In genomic region chr20:58625585-58625984, GRCh38 we compare ENCODE assay signal across 2 cellular contexts.
TF ChIP-seq lines count a peak whose summit lies in the region.

No MANE protein-coding gene starts in this region.

TF ChIP-seq in HCT116, 20 proteins besides CTCF, POLR2A, EP300 and RAD21:
- TF ChIP-seq CBX3 (IDR thresholded peaks at IDR 0.05; ENCODE audit: low read depth) (0 out of 2 replicates have a peak, but pooled peaks have one; percentile 13), EGR1 (IDR thresholded peaks at IDR 0.05; ENCODE audit: low read depth) (no peak)

TF ChIP-seq in H1, 55 proteins besides CTCF, POLR2A, EP300 and RAD21:
- TF ChIP-seq BRCA1 (IDR thresholded peaks at IDR 0.05; ENCODE audit: low read depth, low read length) (no peak), SP1 (IDR thresholded peaks at IDR 0.05; ENCODE audit: low read depth, low read length) (no peak), NANOG (IDR thresholded peaks at IDR 0.05; ENCODE audit: insufficient read depth, low read depth, low read length, poor library complexity, severe bottlenecking) (no peak), CREB1 (IDR thresholded peaks at IDR 0.05) (no peak), RXRA (IDR thresholded peaks at IDR 0.05; ENCODE audit: insufficient read depth, low read depth, low read length) (no peak), SIX5 (IDR thresholded peaks at IDR 0.05; ENCODE audit: low read depth, low read length) (no peak), ZNF274 (IDR thresholded peaks at IDR 0.05; ENCODE audit: borderline replicate concordance, extremely low read depth, low read length) (no peak), TAF1 (IDR thresholded peaks at IDR 0.05; ENCODE audit: low read depth, low read length) (no peak), EGR1 (IDR thresholded peaks at IDR 0.05; ENCODE audit: borderline replicate concordance, low read depth, low read length) (no peak), SIRT6 (IDR thresholded peaks at IDR 0.05; ENCODE audit: low read length) (no peak), SP4 (IDR thresholded peaks at IDR 0.05; ENCODE audit: low read length) (no peak), SAP30 (IDR thresholded peaks at IDR 0.05; ENCODE audit: insufficient read depth, insufficient replicate concordance, low read length) (no peak), SIN3A (conservative IDR thresholded peaks at IDR 0.05 in 1 of 2, IDR thresholded peaks at IDR 0.05 in 1 of 2; ENCODE audit: low read depth in 1 of 2, low read length in 2 of 2) (no peak), ASH2L (IDR thresholded peaks at IDR 0.05; ENCODE audit: low read length) (no peak)
- TF ChIP-seq, protein P1, sequence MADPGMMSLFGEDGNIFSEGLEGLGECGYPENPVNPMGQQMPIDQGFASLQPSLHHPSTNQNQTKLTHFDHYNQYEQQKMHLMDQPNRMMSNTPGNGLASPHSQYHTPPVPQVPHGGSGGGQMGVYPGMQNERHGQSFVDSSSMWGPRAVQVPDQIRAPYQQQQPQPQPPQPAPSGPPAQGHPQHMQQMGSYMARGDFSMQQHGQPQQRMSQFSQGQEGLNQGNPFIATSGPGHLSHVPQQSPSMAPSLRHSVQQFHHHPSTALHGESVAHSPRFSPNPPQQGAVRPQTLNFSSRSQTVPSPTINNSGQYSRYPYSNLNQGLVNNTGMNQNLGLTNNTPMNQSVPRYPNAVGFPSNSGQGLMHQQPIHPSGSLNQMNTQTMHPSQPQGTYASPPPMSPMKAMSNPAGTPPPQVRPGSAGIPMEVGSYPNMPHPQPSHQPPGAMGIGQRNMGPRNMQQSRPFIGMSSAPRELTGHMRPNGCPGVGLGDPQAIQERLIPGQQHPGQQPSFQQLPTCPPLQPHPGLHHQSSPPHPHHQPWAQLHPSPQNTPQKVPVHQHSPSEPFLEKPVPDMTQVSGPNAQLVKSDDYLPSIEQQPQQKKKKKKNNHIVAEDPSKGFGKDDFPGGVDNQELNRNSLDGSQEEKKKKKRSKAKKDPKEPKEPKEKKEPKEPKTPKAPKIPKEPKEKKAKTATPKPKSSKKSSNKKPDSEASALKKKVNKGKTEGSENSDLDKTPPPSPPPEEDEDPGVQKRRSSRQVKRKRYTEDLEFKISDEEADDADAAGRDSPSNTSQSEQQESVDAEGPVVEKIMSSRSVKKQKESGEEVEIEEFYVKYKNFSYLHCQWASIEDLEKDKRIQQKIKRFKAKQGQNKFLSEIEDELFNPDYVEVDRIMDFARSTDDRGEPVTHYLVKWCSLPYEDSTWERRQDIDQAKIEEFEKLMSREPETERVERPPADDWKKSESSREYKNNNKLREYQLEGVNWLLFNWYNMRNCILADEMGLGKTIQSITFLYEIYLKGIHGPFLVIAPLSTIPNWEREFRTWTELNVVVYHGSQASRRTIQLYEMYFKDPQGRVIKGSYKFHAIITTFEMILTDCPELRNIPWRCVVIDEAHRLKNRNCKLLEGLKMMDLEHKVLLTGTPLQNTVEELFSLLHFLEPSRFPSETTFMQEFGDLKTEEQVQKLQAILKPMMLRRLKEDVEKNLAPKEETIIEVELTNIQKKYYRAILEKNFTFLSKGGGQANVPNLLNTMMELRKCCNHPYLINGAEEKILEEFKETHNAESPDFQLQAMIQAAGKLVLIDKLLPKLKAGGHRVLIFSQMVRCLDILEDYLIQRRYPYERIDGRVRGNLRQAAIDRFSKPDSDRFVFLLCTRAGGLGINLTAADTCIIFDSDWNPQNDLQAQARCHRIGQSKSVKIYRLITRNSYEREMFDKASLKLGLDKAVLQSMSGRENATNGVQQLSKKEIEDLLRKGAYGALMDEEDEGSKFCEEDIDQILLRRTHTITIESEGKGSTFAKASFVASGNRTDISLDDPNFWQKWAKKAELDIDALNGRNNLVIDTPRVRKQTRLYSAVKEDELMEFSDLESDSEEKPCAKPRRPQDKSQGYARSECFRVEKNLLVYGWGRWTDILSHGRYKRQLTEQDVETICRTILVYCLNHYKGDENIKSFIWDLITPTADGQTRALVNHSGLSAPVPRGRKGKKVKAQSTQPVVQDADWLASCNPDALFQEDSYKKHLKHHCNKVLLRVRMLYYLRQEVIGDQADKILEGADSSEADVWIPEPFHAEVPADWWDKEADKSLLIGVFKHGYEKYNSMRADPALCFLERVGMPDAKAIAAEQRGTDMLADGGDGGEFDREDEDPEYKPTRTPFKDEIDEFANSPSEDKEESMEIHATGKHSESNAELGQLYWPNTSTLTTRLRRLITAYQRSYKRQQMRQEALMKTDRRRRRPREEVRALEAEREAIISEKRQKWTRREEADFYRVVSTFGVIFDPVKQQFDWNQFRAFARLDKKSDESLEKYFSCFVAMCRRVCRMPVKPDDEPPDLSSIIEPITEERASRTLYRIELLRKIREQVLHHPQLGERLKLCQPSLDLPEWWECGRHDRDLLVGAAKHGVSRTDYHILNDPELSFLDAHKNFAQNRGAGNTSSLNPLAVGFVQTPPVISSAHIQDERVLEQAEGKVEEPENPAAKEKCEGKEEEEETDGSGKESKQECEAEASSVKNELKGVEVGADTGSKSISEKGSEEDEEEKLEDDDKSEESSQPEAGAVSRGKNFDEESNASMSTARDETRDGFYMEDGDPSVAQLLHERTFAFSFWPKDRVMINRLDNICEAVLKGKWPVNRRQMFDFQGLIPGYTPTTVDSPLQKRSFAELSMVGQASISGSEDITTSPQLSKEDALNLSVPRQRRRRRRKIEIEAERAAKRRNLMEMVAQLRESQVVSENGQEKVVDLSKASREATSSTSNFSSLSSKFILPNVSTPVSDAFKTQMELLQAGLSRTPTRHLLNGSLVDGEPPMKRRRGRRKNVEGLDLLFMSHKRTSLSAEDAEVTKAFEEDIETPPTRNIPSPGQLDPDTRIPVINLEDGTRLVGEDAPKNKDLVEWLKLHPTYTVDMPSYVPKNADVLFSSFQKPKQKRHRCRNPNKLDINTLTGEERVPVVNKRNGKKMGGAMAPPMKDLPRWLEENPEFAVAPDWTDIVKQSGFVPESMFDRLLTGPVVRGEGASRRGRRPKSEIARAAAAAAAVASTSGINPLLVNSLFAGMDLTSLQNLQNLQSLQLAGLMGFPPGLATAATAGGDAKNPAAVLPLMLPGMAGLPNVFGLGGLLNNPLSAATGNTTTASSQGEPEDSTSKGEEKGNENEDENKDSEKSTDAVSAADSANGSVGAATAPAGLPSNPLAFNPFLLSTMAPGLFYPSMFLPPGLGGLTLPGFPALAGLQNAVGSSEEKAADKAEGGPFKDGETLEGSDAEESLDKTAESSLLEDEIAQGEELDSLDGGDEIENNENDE (IDR thresholded peaks at IDR 0.05; ENCODE audit: insufficient replicate concordance, low read length) = no peak
- TF ChIP-seq, protein P2, sequence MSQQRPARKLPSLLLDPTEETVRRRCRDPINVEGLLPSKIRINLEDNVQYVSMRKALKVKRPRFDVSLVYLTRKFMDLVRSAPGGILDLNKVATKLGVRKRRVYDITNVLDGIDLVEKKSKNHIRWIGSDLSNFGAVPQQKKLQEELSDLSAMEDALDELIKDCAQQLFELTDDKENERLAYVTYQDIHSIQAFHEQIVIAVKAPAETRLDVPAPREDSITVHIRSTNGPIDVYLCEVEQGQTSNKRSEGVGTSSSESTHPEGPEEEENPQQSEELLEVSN (IDR thresholded peaks at IDR 0.05) = no peak
